In genomic region chr12:65982840-65983239, GRCh38 we compare ENCODE assay signal across 1 cellular context.
TF ChIP-seq lines count a peak whose summit lies in the region.
"Not testable (repeated sequence)": the region's sequence is repeated elsewhere in the genome, so short reads cannot be mapped to it uniquely, and the experiment has no call there.

No MANE protein-coding gene starts in this region.

- CTCF ChIA-PET in HEK293 (lab: Yijun Ruan, JAX) = interaction anchor here (0.5 to 0.8 kb wide), 3 partner anchors 10 to 136 kb away, joined by 3 to 6 read pairs (median 3); no protein-coding TSS in a partner anchor

- POLR2A ChIA-PET in HEK293 (lab: Yijun Ruan, JAX) = not testable (repeated sequence)

- H3K4me3 ChIP-seq in HEK293 (ENCODE audit: low read depth, low read length) = not testable (repeated sequence)

- TF ChIP-seq CTCF in HEK293 (tag by site-specific recombination; IDR thresholded peaks at IDR 0.05) = not testable (repeated sequence)

- H3K27ac ChIP-seq in HEK293 (ENCODE audit: extremely low read depth, low read depth, low read length) = not testable (repeated sequence)

- H3K4me1 ChIP-seq in HEK293 (ENCODE audit: control insufficient read depth, insufficient read depth, low read length) = not testable (repeated sequence)

- H3K36me3 ChIP-seq in HEK293 (ENCODE audit: control insufficient read depth in 2 of 2, insufficient read depth in 1 of 2, low read length in 2 of 2) = not testable (repeated sequence)

- H3K9me3 ChIP-seq in HEK293 (ENCODE audit: control insufficient read depth, insufficient read depth, low read depth, low read length) = not testable (repeated sequence)

TF ChIP-seq in HEK293, 187 proteins besides CTCF, POLR2A, EP300 and RAD21:
- TF ChIP-seq ZNF146 (tag by site-specific recombination; IDR thresholded peaks at IDR 0.05) = peak; percentile 92
- TF ChIP-seq ZNF280D (tag by site-specific recombination; IDR thresholded peaks at IDR 0.05) = peak; percentile 88
